In the genomic region with DNA sequence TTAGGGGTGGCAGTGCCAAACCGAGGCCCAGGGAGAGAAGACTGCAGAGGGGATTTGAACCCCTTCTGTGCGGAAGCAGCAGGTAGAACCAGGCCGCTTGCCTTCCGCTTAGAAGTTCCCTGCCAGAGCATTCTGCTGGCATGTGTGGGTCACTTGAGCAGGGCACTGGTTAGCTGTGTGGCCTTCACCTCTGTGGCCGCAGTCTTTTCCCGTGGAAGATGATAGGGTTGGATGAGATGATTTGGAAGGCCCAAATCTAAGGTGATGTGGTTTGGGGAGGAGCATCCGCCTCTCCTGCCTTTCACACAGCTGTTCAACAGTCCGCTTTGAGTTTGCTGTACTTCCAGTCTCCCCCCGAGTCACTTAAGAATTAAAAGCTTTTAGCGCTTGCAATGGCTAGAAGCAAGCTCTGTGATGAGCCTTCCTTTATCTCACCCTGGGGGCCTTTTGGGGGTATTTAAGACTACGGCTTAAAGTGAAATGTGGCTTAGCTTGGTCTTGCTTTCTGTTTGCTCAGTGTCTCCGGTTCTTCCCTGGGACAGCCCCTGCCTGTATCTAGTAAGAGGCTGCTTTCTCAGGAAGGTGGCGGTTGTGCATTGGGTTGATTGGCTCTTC, we compare ENCODE assay signal across 8 cellular contexts. TPM values are rescaled to one million over a fixed set of nuclear protein-coding genes. Genes with fewer than 3 reads are reported as not detected.
DNase-seq lines count a peak whose midpoint lies in the region; ATAC-seq and TF ChIP-seq lines count a peak whose summit lies in the region.

No MANE protein-coding gene starts in this region.

- intact Hi-C loops in gastrocnemius medialis (cut with DNase I; ENCODE audit: low total_unique reads): loop anchor here (5.0 kb wide), 2 partner anchors 81 to 126 kb away; a partner anchor contains a TSS

- peak overlapping the region; percentile 99 for H3K27ac Mint-ChIP-seq in activated T-helper 17 cell treated with anti-CD3 and anti-CD28 coated beads, Interleukin-2, amount 50 U/mL, for 72 hours

- TF ChIP-seq CTCF in cardiac muscle cell (IDR thresholded peaks at IDR 0.05; ENCODE audit: low read depth, low read length) (no peak), gastrocnemius medialis (IDR thresholded peaks at IDR 0.05 in 4 of 5, conservative IDR thresholded peaks at IDR 0.05 in 1 of 5) (no peak)

- DNase-seq in NCI-H69 (lab: John Stamatoyannopoulos, UW) (peak; percentile 60), cardiac muscle cell (ENCODE audit: low read depth in 1 of 2, low spot score in 1 of 2) (peak in 1 of 2 donors; percentile 21), gastrocnemius medialis (peak in 1 of 2 donors; percentile 15), inferior parietal cortex (ENCODE audit: extremely low spot score) (no peak)
- no peak for DNase-seq in NK-92 treated with Interleukin-12 subunit alpha and Interleukin-12 subunit beta, amount 100 ng/mL, for 24 hours (lab: John Stamatoyannopoulos, UW)

- peaks cover 44% of the 10 kb centered on the region for H3K36me3 Mint-ChIP-seq in activated T-helper 17 cell treated with anti-CD3 and anti-CD28 coated beads, Interleukin-2, amount 50 U/mL, for 72 hours (ENCODE audit: low read depth)

- no peaks in the 10 kb centered on the region for H3K9me3 Mint-ChIP-seq in activated T-helper 17 cell treated with anti-CD3 and anti-CD28 coated beads, Interleukin-2, amount 50 U/mL, for 72 hours

- in situ Hi-C loops in gastrocnemius medialis (cut with MboI; ENCODE audit: low sequenced_read_pairs in 4 of 4): no loop called here

- TF ChIP-seq POLR2A in gastrocnemius medialis (IDR thresholded peaks at IDR 0.05): no peak

- H3K4me3 ChIP-seq in cardiac muscle cell (peak overlapping the region; percentile 74), gastrocnemius medialis (peak overlapping the region; percentile 84 to 99 (median 95))

- peaks cover 13% of the 10 kb centered on the region for H3K4me1 ChIP-seq in cardiac muscle cell (ENCODE audit: low read depth)
- peaks cover 14 to 20% of the 10 kb centered on the region in 2 donors for H3K4me1 ChIP-seq in gastrocnemius medialis

- H3K27me3 Mint-ChIP-seq in activated T-helper 17 cell treated with anti-CD3 and anti-CD28 coated beads, Interleukin-2, amount 50 U/mL, for 72 hours: no peaks in the 10 kb centered on the region

- H3K4me1 Mint-ChIP-seq in activated T-helper 17 cell treated with anti-CD3 and anti-CD28 coated beads, Interleukin-2, amount 50 U/mL, for 72 hours: peaks cover 14% of the 10 kb centered on the region

- H3K27me3 ChIP-seq in cardiac muscle cell (no peaks in the 10 kb centered on the region), gastrocnemius medialis (no peaks in the 10 kb centered on the region)

- H3K4me3 Mint-ChIP-seq in activated T-helper 17 cell treated with anti-CD3 and anti-CD28 coated beads, Interleukin-2, amount 50 U/mL, for 72 hours: peak overlapping the region; percentile 97

- H3K9me3 ChIP-seq in cardiac muscle cell (ENCODE audit: low read depth): no peaks in the 10 kb centered on the region
- no peaks in the 10 kb centered on the region for H3K9me3 ChIP-seq in gastrocnemius medialis

- H3K27ac ChIP-seq in cardiac muscle cell: peak overlapping the region; percentile 94
- H3K27ac ChIP-seq in gastrocnemius medialis: peak overlapping the region; percentile 82 to 97 (median 90)

- H3K36me3 ChIP-seq in cardiac muscle cell (peaks cover 9% of the 10 kb centered on the region), gastrocnemius medialis (peaks cover 0 to 23% of the 10 kb centered on the region in 2 donors)

- peak; percentile 38 for ATAC-seq in GM18511 (IDR thresholded peaks at IDR 0.05; ENCODE audit: unreplicated experiment)
- ATAC-seq in HG02642 (IDR thresholded peaks at IDR 0.05; ENCODE audit: poor library complexity, unreplicated experiment): peak; percentile 24
- ATAC-seq in activated T-helper 17 cell treated with anti-CD3 and anti-CD28 coated beads, Interleukin-2, amount 50 U/mL, for 72 hours (replicated peaks): peak; percentile 66
- ATAC-seq in gastrocnemius medialis: peak; percentile 34 to 49

RNA-seq across cellular contexts. Expression of a gene that starts 0.7 kb away (rescaled TPM):
- total RNA-seq in activated T-helper 17 cell treated with anti-CD3 and anti-CD28 coated beads, Interleukin-2, amount 50 U/mL, for 72 hours: 10 to 100 TPM; 37.8 to 51.8 TPM
- total RNA-seq in cardiac muscle cell (40.7 and 53.3 TPM in 2 replicates), gastrocnemius medialis (10 to 100 TPM; 18.2 to 34.6 (median 25.4) TPM)
- 41.2 and 42.5 TPM in 2 replicates for polyA plus RNA-seq in cardiac muscle cell
